8 cellular contexts compared by ENCODE assay signal in the genomic region with DNA sequence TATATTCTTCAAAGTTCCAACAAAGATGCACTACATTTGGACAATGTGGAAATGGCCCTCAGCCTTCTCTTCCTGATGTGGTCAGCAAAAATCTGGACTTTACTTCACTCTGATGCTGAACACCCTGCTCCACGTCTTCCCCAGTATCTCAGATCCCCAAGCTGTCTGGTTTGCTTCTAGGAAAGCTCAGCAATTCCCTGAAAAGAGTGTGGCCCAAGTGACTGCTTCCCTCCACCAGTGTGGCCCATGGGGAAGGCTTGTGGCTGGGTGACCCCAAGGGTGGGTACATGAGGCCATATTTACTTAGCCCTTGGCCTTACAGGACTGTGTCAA. TPM values are rescaled to one million over a fixed set of nuclear protein-coding genes. Genes with fewer than 3 reads are reported as not detected.
A peak's percentile ranks its signal among the peaks of the same experiment; 100 is the strongest.
DNase-seq lines count a peak whose midpoint lies in the region; ATAC-seq and TF ChIP-seq lines count a peak whose summit lies in the region.
"Not testable (repeated sequence)": the region's sequence is repeated elsewhere in the genome, so short reads cannot be mapped to it uniquely, and the experiment has no call there.
"Had no signal": no experiment of that assay in that cellular context is flagged by ENCODE, and none has a peak within 500 bp of the region (broad histone marks: within the 10 kb centered on the region; RNA-seq: fewer than 3 reads in every experiment).

No MANE protein-coding gene starts in this region.

- H2BK12ac ChIP-seq in mesenchymal stem cell (ENCODE audit: low read length in 2 of 2), result peak overlapping the region in 1 of 2 experiments; percentile 75

- not testable (repeated sequence) for H3K9ac ChIP-seq in mesenchymal stem cell (ENCODE audit: low read length); rectal smooth muscle tissue (ENCODE audit: low read length)

- H3K4me3 ChIP-seq in GM23338, result 0 out of 2 replicates have a peak overlapping the region, but pooled peaks have one; percentile 23
- H3K4me3 ChIP-seq in esophagus muscularis mucosa; mesenchymal stem cell (ENCODE audit: insufficient read depth in 1 of 2, low read depth in 1 of 2, low read length in 2 of 2); rectal smooth muscle tissue (ENCODE audit: low read length); thyroid gland (replicated peaks in 1 of 3): not testable (repeated sequence)

- H3K36me3 ChIP-seq in GM23338 (ENCODE audit: insufficient read depth); esophagus muscularis mucosa; mesenchymal stem cell (ENCODE audit: control insufficient read depth in 1 of 2, insufficient read depth in 2 of 2, low read depth in 1 of 2, low read length in 2 of 2); rectal smooth muscle tissue (ENCODE audit: control insufficient read depth, insufficient read depth, low read length); thyroid gland: not testable (repeated sequence)

- not testable (repeated sequence) for H3K4me3 Mint-ChIP-seq in GM23338, T-helper 17 cell

- H3K18ac ChIP-seq in mesenchymal stem cell (ENCODE audit: low read depth in 1 of 2, low read length in 2 of 2), result peak overlapping the region in 1 of 2 experiments; percentile 93

- not testable (repeated sequence) for H3K4me2 ChIP-seq in GM23338; mesenchymal stem cell (ENCODE audit: low read length, poor library complexity, severe bottlenecking)

- not testable (repeated sequence) for H4K20me1 ChIP-seq in GM23338 (replicated peaks; ENCODE audit: insufficient read depth)

- peaks cover 25% of the 10 kb centered on the region for H3K4me1 Mint-ChIP-seq in GM23338
- not testable (repeated sequence) for H3K4me1 Mint-ChIP-seq in T-helper 17 cell

- not testable (repeated sequence) for H3K4me1 ChIP-seq in GM23338 (ENCODE audit: insufficient read depth); mesenchymal stem cell (ENCODE audit: control insufficient read depth, insufficient read depth, low read depth, low read length); rectal smooth muscle tissue (ENCODE audit: control insufficient read depth, insufficient read depth, low read length)
- H3K4me1 ChIP-seq in esophagus muscularis mucosa, result peaks cover 0 to 28% (median 24%) of the 10 kb centered on the region in 4 donors
- peaks cover 4 to 24% of the 10 kb centered on the region in 2 donors for H3K4me1 ChIP-seq in thyroid gland

- H3K9me3 ChIP-seq in T-helper 17 cell (ENCODE audit: control insufficient read depth, low read length, poor library complexity, severe bottlenecking); esophagus muscularis mucosa; mesenchymal stem cell (ENCODE audit: control insufficient read depth, low read length); thyroid gland: not testable (repeated sequence)

- H2BK5ac ChIP-seq in mesenchymal stem cell (ENCODE audit: low read depth, low read length, poor library complexity, severe bottlenecking), result not testable (repeated sequence)

- not testable (repeated sequence) for H2AFZ ChIP-seq in GM23338; mesenchymal stem cell (ENCODE audit: low read depth, low read length)

- H3K14ac ChIP-seq in mesenchymal stem cell (ENCODE audit: low read length in 2 of 2), result not testable (repeated sequence)

- H3K9me3 Mint-ChIP-seq in GM23338, result not testable (repeated sequence)

- H2BK15ac ChIP-seq in mesenchymal stem cell (ENCODE audit: low read depth, poor library complexity, severe bottlenecking), result not testable (repeated sequence)

- peak overlapping the region; percentile 24 to 51 for H3K4ac ChIP-seq in mesenchymal stem cell (ENCODE audit: low read depth in 1 of 2, low read length in 2 of 2)

- not testable (repeated sequence) for H3K9me2 ChIP-seq in GM23338 (ENCODE audit: insufficient read depth)

- not testable (repeated sequence) for TF ChIP-seq POLR2A in esophagus muscularis mucosa (IDR thresholded peaks at IDR 0.05; ENCODE audit: low read depth); thyroid gland (IDR thresholded peaks at IDR 0.05)

- ATAC-seq in GM23338, result peak; percentile 22; the same call in 2 of the 3 replicates
- ATAC-seq in T-helper 17 cell, result not testable (repeated sequence)
- peak; percentile 37 for ATAC-seq in left ventricle myocardium superior

- H4K91ac ChIP-seq in mesenchymal stem cell (ENCODE audit: low read length), result peak overlapping the region; percentile 92

- not testable (repeated sequence) for H3K27ac ChIP-seq in GM23338 (ENCODE audit: low read depth); mesenchymal stem cell (ENCODE audit: low read length, poor library complexity, severe bottlenecking)
- H3K27ac ChIP-seq in esophagus muscularis mucosa (replicated peaks in 1 of 4) (peak overlapping the region; percentile 54 to 78 (median 72)), rectal smooth muscle tissue (ENCODE audit: low read depth, low read length) (peak overlapping the region; percentile 14), thyroid gland (peak overlapping the region in 2 of 3 donors; percentile 2 to 61)

- peak overlapping the region; percentile 75 for H4K8ac ChIP-seq in mesenchymal stem cell (ENCODE audit: low read length)

- not testable (repeated sequence) for H3K79me1 ChIP-seq in mesenchymal stem cell (replicated peaks; ENCODE audit: low read length, poor library complexity, severe bottlenecking)

- not testable (repeated sequence) for H2BK120ac ChIP-seq in mesenchymal stem cell (ENCODE audit: low read depth, low read length)

- H3F3A ChIP-seq in GM23338 (replicated peaks; ENCODE audit: low read depth), result not testable (repeated sequence)

- not testable (repeated sequence) for H3K27me3 ChIP-seq in GM23338 (ENCODE audit: insufficient read depth); esophagus muscularis mucosa; mesenchymal stem cell (ENCODE audit: control insufficient read depth in 1 of 2, insufficient read depth in 1 of 2, low read length in 2 of 2); rectal smooth muscle tissue (ENCODE audit: control insufficient read depth, insufficient read depth, low read length); thyroid gland

- not testable (repeated sequence) for DNase-seq in GM23338 (ENCODE audit: low spot score); T-helper 17 cell; esophagus muscularis mucosa (ENCODE audit: extremely low spot score); left ventricle myocardium superior; thyroid gland
- peak; percentile 27 for DNase-seq in mesenchymal stem cell

- H3K79me2 ChIP-seq in GM23338 (replicated peaks; ENCODE audit: insufficient read depth), result not testable (repeated sequence)

- not testable (repeated sequence) for H3K27ac Mint-ChIP-seq in GM23338
- H3K27ac Mint-ChIP-seq in T-helper 17 cell, result peak overlapping the region; percentile 21

- not testable (repeated sequence) for H2AK5ac ChIP-seq in mesenchymal stem cell (ENCODE audit: low read length, severe bottlenecking)

- not testable (repeated sequence) for TF ChIP-seq CTCF in GM23338 (conservative IDR thresholded peaks at IDR 0.05; ENCODE audit: low read depth in 2 of 2); esophagus muscularis mucosa (IDR thresholded peaks at IDR 0.05); thyroid gland (IDR thresholded peaks at IDR 0.05)

- H3K36me3 Mint-ChIP-seq in GM23338 (ENCODE audit: low read depth); T-helper 17 cell (ENCODE audit: low read depth): not testable (repeated sequence)

- intact Hi-C loops in esophagus muscularis mucosa (cut with DNase I); left ventricle myocardium superior (cut with micrococcal nuclease); thyroid gland (cut with DNase I): not testable (repeated sequence)

- no CpG with 5 or more reads among the region's 1 CpG for WGBS in esophagus muscularis mucosa
- no CpG with 5 or more reads among the region's 1 CpG for WGBS in mesenchymal stem cell
- no CpG with 5 or more reads among the region's 1 CpG for WGBS in thyroid gland, 2 donors

- TF ChIP-seq EP300 in esophagus muscularis mucosa (IDR thresholded peaks at IDR 0.05), result not testable (repeated sequence)

- not testable (repeated sequence) for H3K23ac ChIP-seq in mesenchymal stem cell (ENCODE audit: low read length in 2 of 2)

- not testable (repeated sequence) for H3K27me3 Mint-ChIP-seq in GM23338 (ENCODE audit: insufficient read depth, low read depth, poor library complexity)
- peaks cover 17% of the 10 kb centered on the region for H3K27me3 Mint-ChIP-seq in T-helper 17 cell

RNA-seq across cellular contexts. Expression of a gene that starts 8.2 kb away (rescaled TPM):
- 1.3 TPM in 1 of 2 replicates, not detected in the other for total RNA-seq in GM23338 (2014; rRNA removed; shearing (Covaris generic))
- polyA plus RNA-seq in GM23338 (2016; fragmentation: Nextera tagmentation; extraction: Ambion mirVana), result 0.08 and 0.38 TPM in 2 replicates
- total RNA-seq in T-helper 17 cell (1 to 10 TPM; 2.5 to 6.1 TPM), esophagus muscularis mucosa (10 to 100 TPM; 19.0 to 89.0 (median 31.2) TPM), left ventricle myocardium superior (19.9 TPM), thyroid gland (10 to 100 TPM in 3 of 4 donors, 1 to 10 TPM in 1; 8.5 to 63.7 (median 17.0) TPM)
- 5.1 TPM for polyA plus RNA-seq in mesenchymal stem cell (2013, experiment 1 of 2)
- 4.4 TPM for polyA plus RNA-seq in mesenchymal stem cell (2013, experiment 2 of 2)
- total RNA-seq: A673 had no signal

RNA-seq across cellular contexts. Expression of a gene that starts 10.9 kb away (rescaled TPM):
- not detected in 2 replicates for total RNA-seq in GM23338 (2014; rRNA removed; shearing (Covaris generic))
- 0.09 TPM in 1 of 2 replicates, not detected in the other for polyA plus RNA-seq in GM23338 (2016; fragmentation: Nextera tagmentation; extraction: Ambion mirVana)
- under 1 TPM; 0.27 to 0.50 TPM for total RNA-seq in T-helper 17 cell
- total RNA-seq in esophagus muscularis mucosa, result 1 to 10 TPM; 1.8 to 6.5 (median 3.3) TPM
- total RNA-seq in left ventricle myocardium superior, result 1.1 TPM
- polyA plus RNA-seq in mesenchymal stem cell (2013, experiment 1 of 2), result 0.14 TPM
- 0.18 TPM for polyA plus RNA-seq in mesenchymal stem cell (2013, experiment 2 of 2)
- total RNA-seq in thyroid gland, result 1 to 10 TPM in 3 of 4 donors, under 1 TPM in 1; 0.75 to 4.7 (median 2.7) TPM

RNA-seq across cellular contexts. Expression of a gene that starts 36.2 kb away (rescaled TPM):
- total RNA-seq in GM23338 (2014; rRNA removed; shearing (Covaris generic)), result not detected in 2 replicates
- polyA plus RNA-seq in GM23338 (2016; fragmentation: Nextera tagmentation; extraction: Ambion mirVana), result 0.10 TPM in 1 of 2 replicates, not detected in the other
- total RNA-seq in T-helper 17 cell (1 to 10 TPM in 1 of 2 donors, under 1 TPM in 1; 0.31 to 4.3 TPM), esophagus muscularis mucosa (10 to 100 TPM in 2 of 4 donors, 1 to 10 TPM in 2; 7.6 to 18.7 (median 10.2) TPM), left ventricle myocardium superior (19.9 TPM), thyroid gland (10 to 100 TPM in 1 of 4 donors, 1 to 10 TPM in 3; 1.7 to 11.7 (median 7.6) TPM)
- polyA plus RNA-seq in mesenchymal stem cell (2013, experiment 1 of 2), result not detected
- polyA plus RNA-seq in mesenchymal stem cell (2013, experiment 2 of 2), result not detected
- total RNA-seq: A673 had no signal
